In genomic region chr2:63323662-63324061, GRCh38 we compare ENCODE assay signal across 1 cellular context.
TF ChIP-seq lines count a peak whose summit lies in the region.

No MANE protein-coding gene starts in this region.

TF ChIP-seq in GM23338, 12 proteins besides CTCF, POLR2A, EP300 and RAD21 (continued from another document):
- 0 out of 2 replicates have a peak, but pooled peaks have one; percentile 16 for TF ChIP-seq ZNF462 (CRISPR knock-in tag; IDR thresholded peaks at IDR 0.05)
